ENCODE assay signal across 32 cellular contexts in the genomic region with DNA sequence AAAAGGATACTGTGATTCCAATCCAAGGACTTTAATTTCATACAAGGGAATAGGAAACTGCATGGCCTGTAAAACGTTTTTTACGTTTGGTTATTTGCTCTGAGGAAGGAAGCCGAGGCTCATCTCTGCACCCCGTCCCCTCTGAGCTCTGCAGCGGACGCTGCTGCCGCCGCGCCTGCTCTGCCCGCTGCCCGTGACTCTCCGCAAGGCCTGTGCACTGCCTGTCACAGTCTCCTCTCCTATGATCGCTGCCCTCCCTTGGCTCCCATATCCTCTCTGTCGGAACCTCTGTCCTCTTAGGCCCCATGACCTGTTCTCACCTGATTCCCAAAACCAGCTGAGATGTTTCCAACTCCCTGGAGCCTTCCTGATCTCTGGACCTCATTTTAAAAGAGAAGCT.
"Had no signal": no experiment of that assay in that cellular context is flagged by ENCODE, and none has a peak within 500 bp of the region (broad histone marks: within the 10 kb centered on the region; RNA-seq: fewer than 3 reads in every experiment).

No MANE protein-coding gene starts in this region.

- H3K36me3 ChIP-seq: adrenal gland, colonic mucosa, gastrocnemius medialis had no signal

- H3K4me3 Mint-ChIP-seq: activated CD4-positive, alpha-beta memory T cell treated with anti-CD3 and anti-CD28 coated beads for 36 hours; activated CD4-positive, alpha-beta T cell treated with anti-CD3 and anti-CD28 coated beads for 36 hours; activated CD4-positive, alpha-beta T cell treated with anti-CD3 and anti-CD28 coated beads, Interleukin-2, amount 10 ng/mL, durations not matched to agents 24 days and 14 days; activated CD8-positive, alpha-beta memory T cell treated with anti-CD3 and anti-CD28 coated beads, Interleukin-2, amount 10 ng/mL, durations not matched to agents 7 days and 5 days; activated CD8-positive, alpha-beta T cell treated with anti-CD3 and anti-CD28 coated beads, Interleukin-2, amount 10 ng/mL, durations not matched to agents 7 days and 5 days; activated naive CD4-positive, alpha-beta T cell treated with anti-CD3 and anti-CD28 coated beads for 36 hours; activated naive CD4-positive, alpha-beta T cell treated with anti-CD3 and anti-CD28 coated beads, Interleukin-2, amount 50 U/mL, for 24 hours; activated naive CD8-positive, alpha-beta T cell treated with anti-CD3 and anti-CD28 coated beads for 36 hours; activated naive CD8-positive, alpha-beta T cell treated with anti-CD3 and anti-CD28 coated beads, Interleukin-2, amount 50 U/mL, for 24 hours; activated T-helper 1 cell treated with anti-CD3 and anti-CD28 coated beads, Interleukin-12 subunit alpha, Interleukin-12 subunit beta, Interleukin-2, Interleukin-4 antibody, amounts not matched to agents 30 ng/mL and 10 ng/mL and 1 ng/mL, durations not matched to agents 14 hours and 24 hours and 36 hours; dendritic cell treated with granulocyte-macrophage colony-stimulating factor and Interleukin-4, amounts not matched to agents 40 ng/mL and 50 ng/mL, for 4 days; endodermal cell had no signal

- H3K4me1 Mint-ChIP-seq: activated CD4-positive, alpha-beta T cell treated with anti-CD3 and anti-CD28 coated beads, Interleukin-2, amount 10 ng/mL, durations not matched to agents 24 days and 14 days had no signal

- DNase-seq: activated CD4-positive, alpha-beta memory T cell treated with anti-CD3 and anti-CD28 coated beads for 36 hours; activated CD4-positive, alpha-beta T cell treated with anti-CD3 and anti-CD28 coated beads for 36 hours; activated CD4-positive, CD25-positive, alpha-beta regulatory T cell; activated CD4-positive, CD25-positive, alpha-beta regulatory T cell treated with anti-CD3 and anti-CD28 coated beads, Interleukin-2, amount 50 U/mL, for 72 hours; activated CD8-positive, alpha-beta memory T cell treated with anti-CD3 and anti-CD28 coated beads, Interleukin-2, amount 10 ng/mL, durations not matched to agents 7 days and 5 days; activated CD8-positive, alpha-beta memory T cell treated with anti-CD3 and anti-CD28 coated beads, Interleukin-2, amount 50 U/mL, for 4 hours; activated CD8-positive, alpha-beta T cell treated with anti-CD3 and anti-CD28 coated beads, Interleukin-2, amount 10 ng/mL, durations not matched to agents 7 days and 5 days; activated effector memory CD4-positive, alpha-beta T cell treated with anti-CD3 and anti-CD28 coated beads, Interleukin-2, amount 50 U/mL, for 16 hours; activated naive CD4-positive, alpha-beta T cell treated with anti-CD3 and anti-CD28 coated beads for 36 hours; activated naive CD8-positive, alpha-beta T cell treated with anti-CD3 and anti-CD28 coated beads for 36 hours; activated naive CD8-positive, alpha-beta T cell treated with anti-CD3 and anti-CD28 coated beads, Interleukin-2, amount 50 U/mL, for 24 hours; activated T-cell treated with anti-CD3 and anti-CD28 coated beads, Interleukin-2, amount 50 U/mL, for 1 hour; activated T-cell treated with anti-CD3 and anti-CD28 coated beads, Interleukin-2, amount 50 U/mL, for 48 hours; adrenal gland; amygdala; body of pancreas; caudate nucleus; cerebellar nuclear complex; colonic mucosa; dorsolateral prefrontal cortex; effector memory CD4-positive, alpha-beta T cell; foreskin keratinocyte; gastrocnemius medialis; glutamatergic neuron; T-helper 2 cell had no signal

- H3K27me3 ChIP-seq: adrenal gland, body of pancreas, colonic mucosa, foreskin keratinocyte, gastrocnemius medialis had no signal

- H3K4me3 ChIP-seq: adrenal gland, body of pancreas, colonic mucosa, dorsolateral prefrontal cortex, gastrocnemius medialis had no signal

- H3K27ac Mint-ChIP-seq: activated CD4-positive, alpha-beta memory T cell treated with anti-CD3 and anti-CD28 coated beads for 36 hours; activated CD4-positive, alpha-beta T cell treated with anti-CD3 and anti-CD28 coated beads for 36 hours; activated CD4-positive, alpha-beta T cell treated with anti-CD3 and anti-CD28 coated beads, Interleukin-2, amount 10 ng/mL, durations not matched to agents 24 days and 14 days; activated CD8-positive, alpha-beta memory T cell treated with anti-CD3 and anti-CD28 coated beads, Interleukin-2, amount 10 ng/mL, durations not matched to agents 7 days and 5 days; activated CD8-positive, alpha-beta T cell treated with anti-CD3 and anti-CD28 coated beads, Interleukin-2, amount 10 ng/mL, durations not matched to agents 7 days and 5 days; activated naive CD4-positive, alpha-beta T cell treated with anti-CD3 and anti-CD28 coated beads for 36 hours; activated naive CD4-positive, alpha-beta T cell treated with anti-CD3 and anti-CD28 coated beads, Interleukin-2, amount 50 U/mL, for 24 hours; activated naive CD8-positive, alpha-beta T cell treated with anti-CD3 and anti-CD28 coated beads for 36 hours; activated naive CD8-positive, alpha-beta T cell treated with anti-CD3 and anti-CD28 coated beads, Interleukin-2, amount 50 U/mL, for 24 hours; activated T-helper 1 cell treated with anti-CD3 and anti-CD28 coated beads, Interleukin-12 subunit alpha, Interleukin-12 subunit beta, Interleukin-2, Interleukin-4 antibody, amounts not matched to agents 30 ng/mL and 10 ng/mL and 1 ng/mL, durations not matched to agents 14 hours and 24 hours and 36 hours; activated T-helper 2 cell treated with anti-CD3 and anti-CD28 coated beads, Interferon-gamma antibody, Interleukin-2, Interleukin-4, amounts not matched to agents 10 μg/mL and 5 μg/mL and 100 μg/mL, durations not matched to agents 14 hours and 24 hours and 36 hours; dendritic cell treated with granulocyte-macrophage colony-stimulating factor and Interleukin-4, amounts not matched to agents 40 ng/mL and 50 ng/mL, for 4 days; endodermal cell had no signal

- H3K4me1 ChIP-seq: adrenal gland, body of pancreas, colonic mucosa, foreskin keratinocyte had no signal

- H3K9me3 Mint-ChIP-seq: activated CD4-positive, alpha-beta memory T cell treated with anti-CD3 and anti-CD28 coated beads for 36 hours; activated CD4-positive, alpha-beta T cell treated with anti-CD3 and anti-CD28 coated beads, Interleukin-2, amount 10 ng/mL, durations not matched to agents 24 days and 14 days; activated naive CD4-positive, alpha-beta T cell treated with anti-CD3 and anti-CD28 coated beads for 36 hours; activated naive CD4-positive, alpha-beta T cell treated with anti-CD3 and anti-CD28 coated beads, Interleukin-2, amount 50 U/mL, for 24 hours; activated naive CD8-positive, alpha-beta T cell treated with anti-CD3 and anti-CD28 coated beads for 36 hours; activated naive CD8-positive, alpha-beta T cell treated with anti-CD3 and anti-CD28 coated beads, Interleukin-2, amount 50 U/mL, for 24 hours; activated T-helper 1 cell treated with anti-CD3 and anti-CD28 coated beads, Interleukin-12 subunit alpha, Interleukin-12 subunit beta, Interleukin-2, Interleukin-4 antibody, amounts not matched to agents 30 ng/mL and 10 ng/mL and 1 ng/mL, durations not matched to agents 14 hours and 24 hours and 36 hours; activated T-helper 2 cell treated with anti-CD3 and anti-CD28 coated beads, Interferon-gamma antibody, Interleukin-2, Interleukin-4, amounts not matched to agents 10 μg/mL and 5 μg/mL and 100 μg/mL, durations not matched to agents 14 hours and 24 hours and 36 hours; dendritic cell treated with granulocyte-macrophage colony-stimulating factor and Interleukin-4, amounts not matched to agents 40 ng/mL and 50 ng/mL, for 4 days; endodermal cell had no signal

- H3K27ac ChIP-seq: adrenal gland, body of pancreas, colonic mucosa, dorsolateral prefrontal cortex, foreskin keratinocyte, gastrocnemius medialis had no signal

- H3K9me3 ChIP-seq: adrenal gland, body of pancreas, colonic mucosa, gastrocnemius medialis had no signal

- ATAC-seq: activated CD4-positive, alpha-beta T cell treated with anti-CD3 and anti-CD28 coated beads for 36 hours; activated CD8-positive, alpha-beta memory T cell treated with anti-CD3 and anti-CD28 coated beads, Interleukin-2, amount 10 ng/mL, durations not matched to agents 7 days and 5 days; activated CD8-positive, alpha-beta T cell treated with anti-CD3 and anti-CD28 coated beads, Interleukin-2, amount 10 ng/mL, durations not matched to agents 7 days and 5 days; activated naive CD8-positive, alpha-beta T cell treated with anti-CD3 and anti-CD28 coated beads, Interleukin-2, amount 50 U/mL, for 24 hours; body of pancreas; esophagus mucosa; foreskin keratinocyte; gastrocnemius medialis had no signal

- H3K36me3 Mint-ChIP-seq: activated CD4-positive, alpha-beta memory T cell treated with anti-CD3 and anti-CD28 coated beads for 36 hours; activated CD8-positive, alpha-beta memory T cell treated with anti-CD3 and anti-CD28 coated beads, Interleukin-2, amount 10 ng/mL, durations not matched to agents 7 days and 5 days; activated naive CD4-positive, alpha-beta T cell treated with anti-CD3 and anti-CD28 coated beads, Interleukin-2, amount 50 U/mL, for 24 hours; activated naive CD8-positive, alpha-beta T cell treated with anti-CD3 and anti-CD28 coated beads for 36 hours had no signal
